ENCODE assay signal across 8 cellular contexts in genomic region chr3:116445291-116445841, GRCh38. TPM values are rescaled to one million over a fixed set of nuclear protein-coding genes. Genes with fewer than 3 reads are reported as not detected.
DNase-seq lines count a peak whose midpoint lies in the region; ATAC-seq, FAIRE-seq and TF ChIP-seq lines count a peak whose summit lies in the region.

TSS of gene LSAMP (minus strand) at chr3:116445487.

- CTCF ChIA-PET in CD8-positive, alpha-beta T cell (lab: Charles Lee) = no interaction called here

- ATAC-seq in GM23338 (peak; percentile 87), left cardiac atrium (peak; percentile 55 to 82), GM21526 (IDR thresholded peaks at IDR 0.05; ENCODE audit: low FRiP score, unreplicated experiment) (no peak)
- ATAC-seq in CD8-positive, alpha-beta T cell = no peak

- H2AFZ ChIP-seq in GM23338 = peak within 1 kb of the TSS; percentile 99

- peaks cover 17% of the 10 kb centered on the region for H3K4me1 ChIP-seq in GM23338 (ENCODE audit: insufficient read depth)
- no peaks in the 10 kb centered on the region for H3K4me1 ChIP-seq in CD8-positive, alpha-beta T cell (ENCODE audit: insufficient read depth, low read length)

- no peaks in the 10 kb centered on the region for H3K9me3 ChIP-seq in CD8-positive, alpha-beta T cell (ENCODE audit: low read length)

- H3F3A ChIP-seq in GM23338 (replicated peaks; ENCODE audit: low read depth) = no peaks in the 10 kb centered on the region

- H3K9me3 Mint-ChIP-seq in GM23338 (no peaks in the 10 kb centered on the region), progenitor cell of endocrine pancreas (ENCODE audit: low read depth) (no peaks in the 10 kb centered on the region)
- H3K9me3 Mint-ChIP-seq in CD8-positive, alpha-beta T cell = peaks cover 2% of the 10 kb centered on the region

- intact Hi-C loops in left cardiac atrium (cut with DNase I) = no loop called here
- intact Hi-C loops in CD8-positive, alpha-beta T cell (cut with DNase I, micrococcal nuclease) = no loop called here

- TF ChIP-seq CTCF in GM23338 (conservative IDR thresholded peaks at IDR 0.05; ENCODE audit: low read depth in 2 of 2) = no peak
- TF ChIP-seq CTCF in progenitor cell of endocrine pancreas (IDR thresholded peaks at IDR 0.05; ENCODE audit: unreplicated experiment) = no peak
- no peak for TF ChIP-seq CTCF in CD8-positive, alpha-beta T cell (IDR thresholded peaks at IDR 0.05)
- no peak for TF ChIP-seq CTCF in D721Med (IDR thresholded peaks at IDR 0.05; ENCODE audit: insufficient read depth, missing control alignments)

- H3K36me3 ChIP-seq in GM23338 (ENCODE audit: insufficient read depth) = no peaks in the 10 kb centered on the region
- H3K36me3 ChIP-seq in CD8-positive, alpha-beta T cell (ENCODE audit: insufficient read depth, low read length) = no peaks in the 10 kb centered on the region

- POLR2A ChIA-PET in CD8-positive, alpha-beta T cell (lab: Charles Lee) = no interaction called here

- peaks cover 40% of the 10 kb centered on the region for H3K4me1 Mint-ChIP-seq in GM23338
- peaks cover 33% of the 10 kb centered on the region for H3K4me1 Mint-ChIP-seq in progenitor cell of endocrine pancreas (ENCODE audit: low read depth)
- H3K4me1 Mint-ChIP-seq in CD8-positive, alpha-beta T cell (ENCODE audit: low read depth) = no peaks in the 10 kb centered on the region

- FAIRE-seq in D721Med (lab: Jason Lieb, UNC) = no peak

- no peaks in the 10 kb centered on the region for H3K36me3 Mint-ChIP-seq in GM23338 (ENCODE audit: low read depth)
- no peaks in the 10 kb centered on the region for H3K36me3 Mint-ChIP-seq in progenitor cell of endocrine pancreas (ENCODE audit: insufficient read depth)
- H3K36me3 Mint-ChIP-seq in CD8-positive, alpha-beta T cell = no peaks in the 10 kb centered on the region

- DNase-seq in GM23338 (ENCODE audit: low spot score) (peak; percentile 80), SK-MEL-5 (ENCODE audit: low read depth, low spot score) (peak; percentile 60), left cardiac atrium (peak; percentile 22), progenitor cell of endocrine pancreas (ENCODE audit: low spot score, unreplicated experiment) (no peak), NK-92 (lab: John Stamatoyannopoulos, UW; ENCODE audit: unreplicated experiment) (no peak), D721Med (ENCODE audit: insufficient read length, low spot score) (no peak)
- no peak for DNase-seq in CD8-positive, alpha-beta T cell

- H3K4me3 ChIP-seq in GM23338 = peak within 1 kb of the TSS; percentile 76
- H3K4me3 ChIP-seq in CD8-positive, alpha-beta T cell (ENCODE audit: low read depth, low read length) = no peak within 1 kb of the TSS

- H3K4me2 ChIP-seq in GM23338 = peak within 1 kb of the TSS; percentile 84

- H3K79me2 ChIP-seq in GM23338 (replicated peaks; ENCODE audit: insufficient read depth) = no peaks in the 10 kb centered on the region

- peaks cover 14% of the 10 kb centered on the region for H3K27me3 Mint-ChIP-seq in GM23338 (ENCODE audit: insufficient read depth, low read depth, poor library complexity)
- peaks cover 36% of the 10 kb centered on the region for H3K27me3 Mint-ChIP-seq in progenitor cell of endocrine pancreas
- H3K27me3 Mint-ChIP-seq in CD8-positive, alpha-beta T cell (ENCODE audit: low read depth) = peaks cover 11% of the 10 kb centered on the region

- H3K27ac Mint-ChIP-seq in GM23338 (no peak within 1 kb of the TSS), progenitor cell of endocrine pancreas (peak within 1 kb of the TSS; percentile 46)
- H3K27ac Mint-ChIP-seq in CD8-positive, alpha-beta T cell = no peak within 1 kb of the TSS

- H3K27ac ChIP-seq in GM23338 (ENCODE audit: low read depth) = no peak within 1 kb of the TSS
- H3K27ac ChIP-seq in CD8-positive, alpha-beta T cell (ENCODE audit: low read depth, low read length) = no peak within 1 kb of the TSS

- in situ Hi-C loops in SK-MEL-5 (cut with HindIII; ENCODE audit: low pct_unique_long_range_greater_than_20kb, low sequenced_read_pairs) = no loop called here

- H3K27me3 ChIP-seq in GM23338 (ENCODE audit: insufficient read depth) = peaks cover 22% of the 10 kb centered on the region
- H3K27me3 ChIP-seq in CD8-positive, alpha-beta T cell (ENCODE audit: insufficient read depth, low read length) = no peaks in the 10 kb centered on the region

- peak within 1 kb of the TSS; percentile 85 for H3K4me3 Mint-ChIP-seq in GM23338
- H3K4me3 Mint-ChIP-seq in progenitor cell of endocrine pancreas (ENCODE audit: low read depth) = peak within 1 kb of the TSS; percentile 70
- H3K4me3 Mint-ChIP-seq in CD8-positive, alpha-beta T cell = no peak within 1 kb of the TSS

- no peaks in the 10 kb centered on the region for H4K20me1 ChIP-seq in GM23338 (replicated peaks; ENCODE audit: insufficient read depth)

- no peaks in the 10 kb centered on the region for H3K9me2 ChIP-seq in GM23338 (ENCODE audit: insufficient read depth)

TF ChIP-seq in GM23338, 12 proteins besides CTCF, POLR2A, EP300 and RAD21:
- TF ChIP-seq ZNF331 (CRISPR knock-in tag; IDR thresholded peaks at IDR 0.05; ENCODE audit: low read depth) (no peak), CREB1 (CRISPR knock-in tag; IDR thresholded peaks at IDR 0.05; ENCODE audit: low read depth) (peak; percentile 59; the same call in 1 of the 2 replicates)

RNA-seq across cellular contexts. Expression of gene LSAMP, which starts in this region (rescaled TPM):
- 1.6 and 2.0 TPM in 2 replicates for total RNA-seq in GM23338 (2014; rRNA removed; shearing (Covaris generic))
- 1.4 and 2.9 TPM in 2 replicates for polyA plus RNA-seq in GM23338 (2016; fragmentation: Nextera tagmentation; extraction: Ambion mirVana)
- 16.1 and 25.3 TPM in 2 replicates for total RNA-seq in SK-MEL-5 (2014; rRNA removed; shearing (Covaris generic))
- 15.3 and 16.1 TPM in 2 replicates for polyA plus RNA-seq in SK-MEL-5 (2015; cell fraction: cytosol; rRNA removed)
- polyA plus RNA-seq in SK-MEL-5 (2015; cell fraction: nucleus; rRNA removed) = 3.6 and 5.5 TPM in 2 replicates
- total RNA-seq in left cardiac atrium = 1 to 10 TPM; 1.6 to 4.7 TPM
- total RNA-seq in progenitor cell of endocrine pancreas = 20.7 and 23.4 TPM in 2 replicates
- not detected for total RNA-seq in CD8-positive, alpha-beta T cell

Comparison
In these comparisons a context has a peak if more than half of its experiments do, and no peak if none do; other contexts are left out.
1. ATAC-seq: peak in GM23338 (single experiment) and left cardiac atrium (2 of 2); none in GM21526 (single experiment) and CD8-positive, alpha-beta T cell (single experiment).
2. DNase-seq: peak in GM23338 (single experiment), SK-MEL-5 (single experiment) and left cardiac atrium (single experiment); none in progenitor cell of endocrine pancreas (single experiment), NK-92 (single experiment), CD8-positive, alpha-beta T cell (0 of 7) and D721Med (single experiment).